In genomic region chr10:96532523-96532922, GRCh38 we compare ENCODE assay signal across 27 cellular contexts. TPM values are rescaled to one million over a fixed set of nuclear protein-coding genes. Genes with fewer than 3 reads are reported as not detected.
DNase-seq lines count a peak whose midpoint lies in the region; ATAC-seq and TF ChIP-seq lines count a peak whose summit lies in the region.
"Had no signal": no experiment of that assay in that cellular context is flagged by ENCODE, and none has a peak within 500 bp of the region (broad histone marks: within the 10 kb centered on the region; RNA-seq: fewer than 3 reads in every experiment).

No MANE protein-coding gene starts in this region.

- no peaks in the 10 kb centered on the region for H3K4me1 Mint-ChIP-seq in activated T-cell treated with anti-CD3 and anti-CD28 coated beads, Interleukin-2, amount 50 U/mL, for 72 hours (ENCODE audit: low read depth)

- H3K27ac Mint-ChIP-seq in activated T-cell treated with anti-CD3 and anti-CD28 coated beads, Interleukin-2, amount 50 U/mL, for 72 hours = no peak overlapping the region
- H3K27ac Mint-ChIP-seq: natural killer cell; stimulated activated effector memory CD8-positive, alpha-beta T cell treated with anti-CD3 and anti-CD28 coated beads, Interleukin-12 subunit alpha, Interleukin-12 subunit beta, amount 100 ng/mL, for 72 hours had no signal

- H3K36me3 ChIP-seq in colonic mucosa (no peaks in the 10 kb centered on the region), prostate gland (no peaks in the 10 kb centered on the region)

- WGBS in prostate gland = 25% methylated on average over 1 of the region's 1 CpG

- H3K27me3 Mint-ChIP-seq in activated T-cell treated with anti-CD3 and anti-CD28 coated beads, Interleukin-2, amount 50 U/mL, for 72 hours (ENCODE audit: low read depth) = no peaks in the 10 kb centered on the region

- H3K4me3 ChIP-seq in colonic mucosa = no peak overlapping the region
- H3K4me3 ChIP-seq in prostate gland = no peak overlapping the region
- H3K4me3 ChIP-seq: BLaER1 treated with 17β-estradiol and CSF1 and Interleukin-3, amounts not matched to agents 10 nM and 100 nM; dorsolateral prefrontal cortex; gastroesophageal sphincter; right lobe of liver; testis had no signal

- no peak overlapping the region for H3K9ac ChIP-seq in colonic mucosa (ENCODE audit: low read depth in 2 of 2, low read length in 2 of 2)
- H3K9ac ChIP-seq: BLaER1 treated with 17β-estradiol and CSF1 and Interleukin-3, amounts not matched to agents 10 nM and 100 nM; parathyroid adenoma had no signal

- H3K27me3 ChIP-seq in colonic mucosa = no peaks in the 10 kb centered on the region
- H3K27me3 ChIP-seq in prostate gland (replicated peaks; ENCODE audit: insufficient read depth) = no peaks in the 10 kb centered on the region
- H3K27me3 ChIP-seq: BLaER1 treated with 17β-estradiol and CSF1 and Interleukin-3, amounts not matched to agents 10 nM and 100 nM; dorsolateral prefrontal cortex; gastroesophageal sphincter; right lobe of liver; testis had no signal

- TF ChIP-seq CTCF in colonic mucosa (IDR thresholded peaks at IDR 0.05) (no peak), prostate gland (IDR thresholded peaks at IDR 0.05) (no peak)

- TF ChIP-seq POLR2A in prostate gland (IDR thresholded peaks at IDR 0.05) = no peak

- ATAC-seq in activated T-cell treated with anti-CD3 and anti-CD28 coated beads, Interleukin-2, amount 50 U/mL, for 72 hours (replicated peaks in 1 of 2) = no peak
- no peak for ATAC-seq in GM21390 (IDR thresholded peaks at IDR 0.05; ENCODE audit: unreplicated experiment)
- ATAC-seq: gastroesophageal sphincter; natural killer cell; right lobe of liver; stimulated activated effector memory CD8-positive, alpha-beta T cell treated with anti-CD3 and anti-CD28 coated beads, Interleukin-12 subunit alpha, Interleukin-12 subunit beta, amount 100 ng/mL, for 72 hours had no signal

- no peak overlapping the region for H3K4me3 Mint-ChIP-seq in activated T-cell treated with anti-CD3 and anti-CD28 coated beads, Interleukin-2, amount 50 U/mL, for 72 hours
- H3K4me3 Mint-ChIP-seq: natural killer cell; stimulated activated effector memory CD8-positive, alpha-beta T cell treated with anti-CD3 and anti-CD28 coated beads, Interleukin-12 subunit alpha, Interleukin-12 subunit beta, amount 100 ng/mL, for 72 hours had no signal

- no peaks in the 10 kb centered on the region for H3K9me3 ChIP-seq in colonic mucosa
- no peaks in the 10 kb centered on the region for H3K9me3 ChIP-seq in prostate gland
- H3K9me3 ChIP-seq: BLaER1 treated with 17β-estradiol and CSF1 and Interleukin-3, amounts not matched to agents 10 nM and 100 nM; gastroesophageal sphincter; right lobe of liver; testis had no signal

- no peaks in the 10 kb centered on the region for H3K9me3 Mint-ChIP-seq in activated T-cell treated with anti-CD3 and anti-CD28 coated beads, Interleukin-2, amount 50 U/mL, for 72 hours
- H3K9me3 Mint-ChIP-seq: natural killer cell; stimulated activated effector memory CD8-positive, alpha-beta T cell treated with anti-CD3 and anti-CD28 coated beads, Interleukin-12 subunit alpha, Interleukin-12 subunit beta, amount 100 ng/mL, for 72 hours had no signal

- DNase-seq in NCI-H748 (lab: John Stamatoyannopoulos, UW; ENCODE audit: unreplicated experiment) (peak; percentile 1), NCI-H748 treated with DMSO at 0.1 percent for 48 hours (lab: John Stamatoyannopoulos, UW) (no peak), NCI-H1694 (lab: John Stamatoyannopoulos, UW) (peak; percentile 9), colonic mucosa (peak; percentile 49), prostate gland (ENCODE audit: low spot score) (peak; percentile 46)
- DNase-seq in activated T-cell treated with anti-CD3 and anti-CD28 coated beads, Interleukin-2, amount 50 U/mL, for 72 hours = no peak
- no peak for DNase-seq in activated CD4-positive, alpha-beta T cell treated with anti-CD3 and anti-CD28 coated beads, Interleukin-2, amount 50 U/mL, for 4 hours
- DNase-seq: ACHN; activated CD8-positive, alpha-beta memory T cell treated with anti-CD3 and anti-CD28 coated beads, Interleukin-2, amount 50 U/mL, for 48 hours; activated effector memory CD4-positive, alpha-beta T cell treated with anti-CD3 and anti-CD28 coated beads, Interleukin-2, amount 50 U/mL, for 16 hours; Calu3; dorsolateral prefrontal cortex; GDM1; KBM-7; natural killer cell; NCI-H1048; NCI-H2171; NCI-H526 treated with DMSO at 0.1 percent for 48 hours; right lobe of liver; SHP77 treated with DMSO at 0.1 percent for 48 hours; T-helper 1 cell; testis had no signal

- intact Hi-C loops in colonic mucosa (cut with DNase I) = no loop called here
- intact Hi-C loops in prostate gland (cut with DNase I) = no loop called here

- H3K27ac ChIP-seq in colonic mucosa (no peak overlapping the region), prostate gland (no peak overlapping the region)
- H3K27ac ChIP-seq: BLaER1 treated with 17β-estradiol and CSF1 and Interleukin-3, amounts not matched to agents 10 nM and 100 nM; dorsolateral prefrontal cortex; gastroesophageal sphincter; parathyroid adenoma; right lobe of liver; testis had no signal

- peaks cover 7% of the 10 kb centered on the region for H3K4me1 ChIP-seq in colonic mucosa
- H3K4me1 ChIP-seq in prostate gland (replicated peaks) = peaks cover 15% of the 10 kb centered on the region
- H3K4me1 ChIP-seq: gastroesophageal sphincter, parathyroid adenoma, right lobe of liver, testis had no signal

- H3K36me3 Mint-ChIP-seq in activated T-cell treated with anti-CD3 and anti-CD28 coated beads, Interleukin-2, amount 50 U/mL, for 72 hours (ENCODE audit: insufficient read depth in 2 of 2) = peaks cover 4 to 16% of the 10 kb centered on the region in 2 donors

RNA-seq across cellular contexts. Expression of gene TLL2, which starts 18.8 kb away (rescaled TPM):
- total RNA-seq in colonic mucosa (under 1 TPM; 0.30 to 0.45 TPM), prostate gland (under 1 TPM; 0.28 to 0.32 TPM)
- under 1 TPM in 1 of 2 donors, not detected in 1; 0.09 TPM for total RNA-seq in activated T-cell treated with anti-CD3 and anti-CD28 coated beads, Interleukin-2, amount 50 U/mL, for 72 hours
- total RNA-seq: natural killer cell had no signal

RNA-seq across cellular contexts. Expression of gene TM9SF3, which starts 54.3 kb away (rescaled TPM):
- total RNA-seq in colonic mucosa (100 to 1,000 TPM; 285 to 392 TPM), prostate gland (100 to 1,000 TPM in 1 of 2 donors, 10 to 100 TPM in 1; 74.1 to 165 TPM)
- total RNA-seq in activated T-cell treated with anti-CD3 and anti-CD28 coated beads, Interleukin-2, amount 50 U/mL, for 72 hours = 10 to 100 TPM; 72.8 to 76.7 TPM

Comparison
In these comparisons a context has a peak if more than half of its experiments do, and no peak if none do; other contexts are left out.
1. DNase-seq: peak in NCI-H748 (single experiment), NCI-H1694 (single experiment), colonic mucosa (single experiment) and prostate gland (single experiment); none in NCI-H748 treated with DMSO at 0.1 percent for 48 hours (single experiment), activated T-cell treated with anti-CD3 and anti-CD28 coated beads, Interleukin-2, amount 50 U/mL, for 72 hours (0 of 2) and activated CD4-positive, alpha-beta T cell treated with anti-CD3 and anti-CD28 coated beads, Interleukin-2, amount 50 U/mL, for 4 hours (0 of 2).